20 cellular contexts compared by ENCODE assay signal in genomic region chr14:72155379-72155993, GRCh38.
DNase-seq lines count a peak whose midpoint lies in the region; ATAC-seq and TF ChIP-seq lines count a peak whose summit lies in the region.
"Had no signal": no experiment of that assay in that cellular context is flagged by ENCODE, and none has a peak within 500 bp of the region (broad histone marks: within the 10 kb centered on the region; RNA-seq: fewer than 3 reads in every experiment).

No MANE protein-coding gene starts in this region.

- peak; percentile 67 for ATAC-seq in activated naive CD8-positive, alpha-beta T cell treated with anti-CD3 and anti-CD28 coated beads, Interleukin-2, amount 50 U/mL, for 24 hours
- ATAC-seq in HG02870 (IDR thresholded peaks at IDR 0.05; ENCODE audit: unreplicated experiment) (peak; percentile 79), gastrocnemius medialis (peak; percentile 45 to 53), GM19452 (IDR thresholded peaks at IDR 0.05; ENCODE audit: unreplicated experiment) (no peak)
- ATAC-seq: CD8-positive, alpha-beta T cell; GM23338; Panc1 had no signal

- H3K9me3 Mint-ChIP-seq in activated naive CD8-positive, alpha-beta T cell treated with anti-CD3 and anti-CD28 coated beads, Interleukin-2, amount 50 U/mL, for 24 hours, result peaks cover 5% of the 10 kb centered on the region
- H3K9me3 Mint-ChIP-seq in activated naive CD8-positive, alpha-beta T cell treated with anti-CD3 and anti-CD28 coated beads for 36 hours, result peaks cover 7% of the 10 kb centered on the region

- TF ChIP-seq CTCF in gastrocnemius medialis (IDR thresholded peaks at IDR 0.05 in 4 of 5, conservative IDR thresholded peaks at IDR 0.05 in 1 of 5), result no peak

- peaks cover 21% of the 10 kb centered on the region for H3K4me1 Mint-ChIP-seq in activated naive CD8-positive, alpha-beta T cell treated with anti-CD3 and anti-CD28 coated beads, Interleukin-2, amount 50 U/mL, for 24 hours
- no peaks in the 10 kb centered on the region for H3K4me1 Mint-ChIP-seq in activated naive CD8-positive, alpha-beta T cell treated with anti-CD3 and anti-CD28 coated beads for 36 hours

- peak overlapping the region; percentile 41 for H3K27ac Mint-ChIP-seq in activated naive CD8-positive, alpha-beta T cell treated with anti-CD3 and anti-CD28 coated beads, Interleukin-2, amount 50 U/mL, for 24 hours
- H3K27ac Mint-ChIP-seq in activated naive CD8-positive, alpha-beta T cell treated with anti-CD3 and anti-CD28 coated beads for 36 hours, result no peak overlapping the region
- H3K27ac Mint-ChIP-seq: CD8-positive, alpha-beta T cell; GM23338 had no signal

- peaks cover 0 to 4% of the 10 kb centered on the region in 2 donors for H3K4me1 ChIP-seq in gastrocnemius medialis
- H3K4me1 ChIP-seq: BE2C had no signal

- no peaks in the 10 kb centered on the region for H3K36me3 ChIP-seq in gastrocnemius medialis
- H3K36me3 ChIP-seq: BE2C had no signal

- no peak overlapping the region for H3K4me3 ChIP-seq in gastrocnemius medialis
- H3K4me3 ChIP-seq: GM23338 had no signal

- intact Hi-C loops in gastrocnemius medialis (cut with DNase I; ENCODE audit: low total_unique reads), result no loop called here

- peaks cover 14% of the 10 kb centered on the region for H3K27me3 Mint-ChIP-seq in activated naive CD8-positive, alpha-beta T cell treated with anti-CD3 and anti-CD28 coated beads, Interleukin-2, amount 50 U/mL, for 24 hours
- peaks cover 21% of the 10 kb centered on the region for H3K27me3 Mint-ChIP-seq in activated naive CD8-positive, alpha-beta T cell treated with anti-CD3 and anti-CD28 coated beads for 36 hours

- no peaks in the 10 kb centered on the region for H3K27me3 ChIP-seq in gastrocnemius medialis

- no peak overlapping the region for H3K4me3 Mint-ChIP-seq in activated naive CD8-positive, alpha-beta T cell treated with anti-CD3 and anti-CD28 coated beads, Interleukin-2, amount 50 U/mL, for 24 hours
- no peak overlapping the region for H3K4me3 Mint-ChIP-seq in activated naive CD8-positive, alpha-beta T cell treated with anti-CD3 and anti-CD28 coated beads for 36 hours
- H3K4me3 Mint-ChIP-seq: CD8-positive, alpha-beta T cell; GM23338 had no signal

- H3K9me3 ChIP-seq in gastrocnemius medialis, result no peaks in the 10 kb centered on the region
- H3K9me3 ChIP-seq: BE2C, SK-N-SH had no signal

- H3K27ac ChIP-seq in gastrocnemius medialis, result peak overlapping the region; percentile 27 to 71 (median 61)

- TF ChIP-seq POLR2A in gastrocnemius medialis (IDR thresholded peaks at IDR 0.05), result no peak

- in situ Hi-C loops in gastrocnemius medialis (cut with MboI; ENCODE audit: low sequenced_read_pairs in 4 of 4), result no loop called here

- H3K36me3 Mint-ChIP-seq in activated naive CD8-positive, alpha-beta T cell treated with anti-CD3 and anti-CD28 coated beads, Interleukin-2, amount 50 U/mL, for 24 hours (ENCODE audit: low read depth), result peaks cover 2% of the 10 kb centered on the region
- no peaks in the 10 kb centered on the region for H3K36me3 Mint-ChIP-seq in activated naive CD8-positive, alpha-beta T cell treated with anti-CD3 and anti-CD28 coated beads for 36 hours
- H3K36me3 Mint-ChIP-seq: CD8-positive, alpha-beta T cell had no signal

- DNase-seq in activated naive CD8-positive, alpha-beta T cell treated with anti-CD3 and anti-CD28 coated beads, Interleukin-2, amount 50 U/mL, for 24 hours, result no peak
- no peak for DNase-seq in activated naive CD8-positive, alpha-beta T cell treated with anti-CD3 and anti-CD28 coated beads for 36 hours
- no peak for DNase-seq in gastrocnemius medialis
- DNase-seq in NAMALWA (ENCODE audit: low spot score), result no peak
- DNase-seq in NCI-H2029 (lab: John Stamatoyannopoulos, UW), result no peak
- DNase-seq: BE2C; CD8-positive, alpha-beta T cell; DMS79 treated with DMSO at 0.1 percent for 48 hours; GDM1; Karpas-422; MM.1S; NCI-H1930; NCI-H2171 treated with DMSO at 0.1 percent for 48 hours; NCI-H82; Right ventricle myocardium superior; SK-N-SH had no signal
